ENCODE assay signal across 8 cellular contexts in genomic region chr1:51989582-51990477, GRCh38. TPM values are rescaled to one million over a fixed set of nuclear protein-coding genes. Genes with fewer than 3 reads are reported as not detected.
DNase-seq lines count a peak whose midpoint lies in the region; ATAC-seq, FAIRE-seq and TF ChIP-seq lines count a peak whose summit lies in the region.

No MANE protein-coding gene starts in this region.

- peaks cover 12% of the 10 kb centered on the region for H3K27me3 ChIP-seq in NT2/D1 (ENCODE audit: insufficient read depth, insufficient read length)
- peaks cover 0 to 3% of the 10 kb centered on the region in 2 donors for H3K27me3 ChIP-seq in esophagus (ENCODE audit: control insufficient read depth in 1 of 2, insufficient read depth in 2 of 2, low read length in 2 of 2)
- H3K27me3 ChIP-seq in pancreas: no peaks in the 10 kb centered on the region

- H3K4me3 ChIP-seq in NT2/D1 (ENCODE audit: insufficient read length, low read depth): peak overlapping the region; percentile 61
- H3K4me3 ChIP-seq in esophagus (ENCODE audit: low read depth in 1 of 2, low read length in 2 of 2): peak overlapping the region; percentile 25 to 46
- peak overlapping the region; percentile 33 to 57 (median 40) for H3K4me3 ChIP-seq in pancreas

- peak; percentile 19 for DNase-seq in ELR (ENCODE audit: low read depth)
- DNase-seq in NT2/D1 (ENCODE audit: low read depth, low spot score): no peak
- DNase-seq in pancreas: peak in 1 of 6 donors; percentile 69
- DNase-seq in GM10266 (ENCODE audit: extremely low spot score): no peak
- DNase-seq in DMS153 treated with DMSO at 0.1 percent for 48 hours (lab: John Stamatoyannopoulos, UW; ENCODE audit: unreplicated experiment): no peak
- DNase-seq in GF-D8 (lab: John Stamatoyannopoulos, UW): no peak
- no peak for DNase-seq in SHP77 treated with DMSO at 0.1 percent for 48 hours (lab: John Stamatoyannopoulos, UW)

- TF ChIP-seq CTCF in pancreas (IDR thresholded peaks at IDR 0.05) (no peak), GM10266 (IDR thresholded peaks at IDR 0.05; ENCODE audit: control insufficient read depth, insufficient read depth, low read depth, missing control alignments) (no peak)

- 19% methylated on average over 41 to 47 of the region's 47 CpGs for WGBS in esophagus, 2 donors
- 22 to 34% methylated on average over 25 to 47 of the region's 47 CpGs for WGBS in pancreas, 2 donors

- H3K9me3 ChIP-seq in NT2/D1 (ENCODE audit: insufficient read depth, low read length) (no peaks in the 10 kb centered on the region), esophagus (ENCODE audit: control insufficient read depth in 2 of 2, insufficient read depth in 1 of 2, low read depth in 1 of 2, low read length in 1 of 2) (peaks cover 0 to 3% of the 10 kb centered on the region in 2 donors), pancreas (no peaks in the 10 kb centered on the region)

- intact Hi-C loops in pancreas (cut with DNase I): loop anchor here in 1 of 3 donors (10.0 kb wide), 1 partner anchor 85 kb away; no protein-coding TSS in a partner anchor

- no peak for ATAC-seq in pancreas

- peak overlapping the region; percentile 85 for H3K9ac ChIP-seq in NT2/D1 (ENCODE audit: insufficient read length, low read depth)

- H3K27ac ChIP-seq in esophagus (ENCODE audit: low read depth in 2 of 2, low read length in 1 of 2) (no peak overlapping the region), pancreas (no peak overlapping the region)

- H3K36me3 ChIP-seq in NT2/D1 (ENCODE audit: insufficient read depth, insufficient read length, low read length): peaks cover 11% of the 10 kb centered on the region
- no peaks in the 10 kb centered on the region for H3K36me3 ChIP-seq in esophagus (ENCODE audit: control insufficient read depth in 2 of 2, insufficient read depth in 2 of 2, low read length in 1 of 2)
- no peaks in the 10 kb centered on the region for H3K36me3 ChIP-seq in pancreas

- H3K4me1 ChIP-seq in NT2/D1 (ENCODE audit: insufficient read depth, insufficient read length): peaks cover 4% of the 10 kb centered on the region
- H3K4me1 ChIP-seq in esophagus (ENCODE audit: control insufficient read depth in 2 of 2, insufficient read depth in 2 of 2, low read length in 1 of 2): no peaks in the 10 kb centered on the region
- no peaks in the 10 kb centered on the region for H3K4me1 ChIP-seq in pancreas

- FAIRE-seq in pancreas (lab: Jason Lieb, UNC): no peak

RNA-seq across cellular contexts. Expression of gene RAB3B, which starts 0.7 kb away (rescaled TPM):
- polyA plus RNA-seq in esophagus (under 1 TPM; under 0.01 to 0.02 TPM), pancreas (1 to 10 TPM in 1 of 2 donors, under 1 TPM in 1; 0.72 to 5.7 TPM)
- total RNA-seq in pancreas: 1 to 10 TPM in 3 of 6 donors, under 1 TPM in 3; 0.69 to 5.7 (median 1.6) TPM

RNA-seq across cellular contexts. Expression of gene KTI12, which starts 43.8 kb away (rescaled TPM):
- polyA plus RNA-seq in esophagus (1 to 10 TPM; 2.5 to 6.5 TPM), pancreas (1 to 10 TPM; 3.1 to 7.1 TPM)
- total RNA-seq in pancreas: 1 to 10 TPM; 2.3 to 4.7 (median 3.4) TPM
